Comparison of ENCODE assay signal across 1 cellular context in the genomic region with DNA sequence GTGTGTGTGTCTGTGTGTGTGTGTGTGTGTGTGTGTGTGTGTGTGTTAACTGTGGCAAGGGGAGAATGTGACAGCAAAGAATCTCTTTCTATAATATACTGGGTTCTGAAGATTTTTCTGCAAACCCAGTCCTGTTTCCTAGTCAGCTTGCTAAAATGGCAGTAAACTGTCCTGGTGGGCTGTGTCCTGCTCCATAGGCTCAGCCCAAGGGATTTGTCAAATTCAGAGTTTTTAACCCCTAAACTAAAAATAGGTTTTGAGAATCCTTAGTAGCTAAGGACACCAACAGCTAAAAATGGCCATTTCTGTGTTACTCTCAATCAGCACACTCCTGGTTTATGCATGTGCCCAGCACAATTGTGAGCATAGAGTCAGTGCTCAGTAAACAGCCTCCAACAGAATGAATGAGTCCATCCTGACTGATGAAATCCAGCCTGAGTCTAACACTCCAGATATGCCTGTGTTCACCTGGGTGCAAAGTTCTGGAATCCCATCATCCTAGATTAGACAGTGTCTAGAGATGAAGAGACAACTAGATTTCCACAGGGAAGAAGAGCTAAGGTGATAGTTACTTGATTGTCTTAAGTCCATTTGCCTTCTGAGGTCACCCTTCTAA.
TF ChIP-seq lines count a peak whose summit lies in the region.

No MANE protein-coding gene starts in this region.

TF ChIP-seq in HepG2, 621 proteins besides CTCF, POLR2A, EP300 and RAD21 (continued from another document and continues in another):
- TF ChIP-seq, protein P1, sequence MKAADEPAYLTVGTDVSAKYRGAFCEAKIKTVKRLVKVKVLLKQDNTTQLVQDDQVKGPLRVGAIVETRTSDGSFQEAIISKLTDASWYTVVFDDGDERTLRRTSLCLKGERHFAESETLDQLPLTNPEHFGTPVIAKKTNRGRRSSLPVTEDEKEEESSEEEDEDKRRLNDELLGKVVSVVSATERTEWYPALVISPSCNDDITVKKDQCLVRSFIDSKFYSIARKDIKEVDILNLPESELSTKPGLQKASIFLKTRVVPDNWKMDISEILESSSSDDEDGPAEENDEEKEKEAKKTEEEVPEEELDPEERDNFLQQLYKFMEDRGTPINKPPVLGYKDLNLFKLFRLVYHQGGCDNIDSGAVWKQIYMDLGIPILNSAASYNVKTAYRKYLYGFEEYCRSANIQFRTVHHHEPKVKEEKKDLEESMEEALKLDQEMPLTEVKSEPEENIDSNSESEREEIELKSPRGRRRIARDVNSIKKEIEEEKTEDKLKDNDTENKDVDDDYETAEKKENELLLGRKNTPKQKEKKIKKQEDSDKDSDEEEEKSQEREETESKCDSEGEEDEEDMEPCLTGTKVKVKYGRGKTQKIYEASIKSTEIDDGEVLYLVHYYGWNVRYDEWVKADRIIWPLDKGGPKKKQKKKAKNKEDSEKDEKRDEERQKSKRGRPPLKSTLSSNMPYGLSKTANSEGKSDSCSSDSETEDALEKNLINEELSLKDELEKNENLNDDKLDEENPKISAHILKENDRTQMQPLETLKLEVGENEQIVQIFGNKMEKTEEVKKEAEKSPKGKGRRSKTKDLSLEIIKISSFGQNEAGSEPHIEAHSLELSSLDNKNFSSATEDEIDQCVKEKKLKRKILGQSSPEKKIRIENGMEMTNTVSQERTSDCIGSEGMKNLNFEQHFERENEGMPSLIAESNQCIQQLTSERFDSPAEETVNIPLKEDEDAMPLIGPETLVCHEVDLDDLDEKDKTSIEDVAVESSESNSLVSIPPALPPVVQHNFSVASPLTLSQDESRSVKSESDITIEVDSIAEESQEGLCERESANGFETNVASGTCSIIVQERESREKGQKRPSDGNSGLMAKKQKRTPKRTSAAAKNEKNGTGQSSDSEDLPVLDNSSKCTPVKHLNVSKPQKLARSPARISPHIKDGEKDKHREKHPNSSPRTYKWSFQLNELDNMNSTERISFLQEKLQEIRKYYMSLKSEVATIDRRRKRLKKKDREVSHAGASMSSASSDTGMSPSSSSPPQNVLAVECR (CRISPR knock-in tag; IDR thresholded peaks at IDR 0.05; ENCODE audit: borderline replicate concordance) = peak; percentile 59; the same call in 1 of the 2 replicates
- peak; percentile 89 for TF ChIP-seq RXRB (CRISPR knock-in tag; IDR thresholded peaks at IDR 0.05; ENCODE audit: borderline replicate concordance)
- TF ChIP-seq, protein P2, sequence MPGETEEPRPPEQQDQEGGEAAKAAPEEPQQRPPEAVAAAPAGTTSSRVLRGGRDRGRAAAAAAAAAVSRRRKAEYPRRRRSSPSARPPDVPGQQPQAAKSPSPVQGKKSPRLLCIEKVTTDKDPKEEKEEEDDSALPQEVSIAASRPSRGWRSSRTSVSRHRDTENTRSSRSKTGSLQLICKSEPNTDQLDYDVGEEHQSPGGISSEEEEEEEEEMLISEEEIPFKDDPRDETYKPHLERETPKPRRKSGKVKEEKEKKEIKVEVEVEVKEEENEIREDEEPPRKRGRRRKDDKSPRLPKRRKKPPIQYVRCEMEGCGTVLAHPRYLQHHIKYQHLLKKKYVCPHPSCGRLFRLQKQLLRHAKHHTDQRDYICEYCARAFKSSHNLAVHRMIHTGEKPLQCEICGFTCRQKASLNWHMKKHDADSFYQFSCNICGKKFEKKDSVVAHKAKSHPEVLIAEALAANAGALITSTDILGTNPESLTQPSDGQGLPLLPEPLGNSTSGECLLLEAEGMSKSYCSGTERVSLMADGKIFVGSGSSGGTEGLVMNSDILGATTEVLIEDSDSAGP (CRISPR knock-in tag; IDR thresholded peaks at IDR 0.05; ENCODE audit: borderline replicate concordance) = no peak
- no peak for TF ChIP-seq PCBP1 (IDR thresholded peaks at IDR 0.05; ENCODE audit: borderline replicate concordance, low read depth, low read length)
- TF ChIP-seq GATAD2A (CRISPR knock-in tag; IDR thresholded peaks at IDR 0.05) = peak; percentile 99
- no peak for TF ChIP-seq CBX2 (IDR thresholded peaks at IDR 0.05; ENCODE audit: low read depth, low read length)
- TF ChIP-seq CBX2 (CRISPR knock-in tag; IDR thresholded peaks at IDR 0.05; ENCODE audit: low read depth) = no peak
- TF ChIP-seq PHF8 (CRISPR knock-in tag; IDR thresholded peaks at IDR 0.05) = no peak
- TF ChIP-seq HMG20B (CRISPR knock-in tag; conservative IDR thresholded peaks at IDR 0.05) = 0 out of 2 replicates have a peak, but pooled peaks have one; percentile 50
- TF ChIP-seq ZSCAN12 (CRISPR knock-in tag; IDR thresholded peaks at IDR 0.05) = no peak
- peak; percentile 13; the same call in 1 of the 2 replicates for TF ChIP-seq SIX1 (CRISPR knock-in tag; IDR thresholded peaks at IDR 0.05; ENCODE audit: borderline replicate concordance)
- TF ChIP-seq, protein P3, sequence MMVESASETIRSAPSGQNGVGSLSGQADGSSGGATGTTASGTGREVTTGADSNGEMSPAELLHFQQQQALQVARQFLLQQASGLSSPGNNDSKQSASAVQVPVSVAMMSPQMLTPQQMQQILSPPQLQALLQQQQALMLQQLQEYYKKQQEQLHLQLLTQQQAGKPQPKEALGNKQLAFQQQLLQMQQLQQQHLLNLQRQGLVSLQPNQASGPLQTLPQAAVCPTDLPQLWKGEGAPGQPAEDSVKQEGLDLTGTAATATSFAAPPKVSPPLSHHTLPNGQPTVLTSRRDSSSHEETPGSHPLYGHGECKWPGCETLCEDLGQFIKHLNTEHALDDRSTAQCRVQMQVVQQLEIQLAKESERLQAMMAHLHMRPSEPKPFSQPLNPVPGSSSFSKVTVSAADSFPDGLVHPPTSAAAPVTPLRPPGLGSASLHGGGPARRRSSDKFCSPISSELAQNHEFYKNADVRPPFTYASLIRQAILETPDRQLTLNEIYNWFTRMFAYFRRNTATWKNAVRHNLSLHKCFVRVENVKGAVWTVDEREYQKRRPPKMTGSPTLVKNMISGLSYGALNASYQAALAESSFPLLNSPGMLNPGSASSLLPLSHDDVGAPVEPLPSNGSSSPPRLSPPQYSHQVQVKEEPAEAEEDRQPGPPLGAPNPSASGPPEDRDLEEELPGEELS (CRISPR knock-in tag; IDR thresholded peaks at IDR 0.05) = peak; percentile 91
- TF ChIP-seq ZBTB7B (CRISPR knock-in tag; IDR thresholded peaks at IDR 0.05) = no peak
- TF ChIP-seq ASH2L (IDR thresholded peaks at IDR 0.05; ENCODE audit: insufficient read length, low read depth, low read length) = peak; percentile 45
- TF ChIP-seq ZBTB21 (CRISPR knock-in tag; IDR thresholded peaks at IDR 0.05) = no peak; the same call in 1 of the 2 replicates
- peak; percentile 50; the same call in 1 of the 2 replicates for TF ChIP-seq SP140L (CRISPR knock-in tag; IDR thresholded peaks at IDR 0.05; ENCODE audit: borderline replicate concordance)
- peak; percentile 97 for TF ChIP-seq ZKSCAN8 (CRISPR knock-in tag; IDR thresholded peaks at IDR 0.05; ENCODE audit: borderline replicate concordance)
- TF ChIP-seq ZNF326 (CRISPR knock-in tag; IDR thresholded peaks at IDR 0.05; ENCODE audit: borderline replicate concordance) = no peak
- TF ChIP-seq MLLT10 (CRISPR knock-in tag; IDR thresholded peaks at IDR 0.05) = no peak
- no peak for TF ChIP-seq HDAC6 (IDR thresholded peaks at IDR 0.05; ENCODE audit: low read depth, low read length)
- peak; percentile 87 for TF ChIP-seq ZNF781 (CRISPR knock-in tag; IDR thresholded peaks at IDR 0.05; ENCODE audit: borderline replicate concordance, not compliant biosample characterization)
- TF ChIP-seq HCFC1 (IDR thresholded peaks at IDR 0.05; ENCODE audit: low read depth, low read length) = 0 out of 2 replicates have a peak, but pooled peaks have one; percentile 16
- TF ChIP-seq NFYC (CRISPR knock-in tag; IDR thresholded peaks at IDR 0.05) = no peak
- peak; percentile 94 for TF ChIP-seq TEAD3 (CRISPR knock-in tag; optimal IDR thresholded peaks at IDR 0.05; ENCODE audit: borderline replicate concordance)
- no peak for TF ChIP-seq ZNF660 (CRISPR knock-in tag; IDR thresholded peaks at IDR 0.05; ENCODE audit: borderline replicate concordance, low read depth)
- peak; percentile 89 for TF ChIP-seq ELF3 (CRISPR knock-in tag; IDR thresholded peaks at IDR 0.05)
- TF ChIP-seq ZNF550 (CRISPR knock-in tag; IDR thresholded peaks at IDR 0.05; ENCODE audit: borderline replicate concordance) = no peak
- TF ChIP-seq ZNF441 (CRISPR knock-in tag; IDR thresholded peaks at IDR 0.05; ENCODE audit: borderline replicate concordance) = no peak; the same call in 1 of the 2 replicates
- TF ChIP-seq KAT7 (CRISPR knock-in tag; IDR thresholded peaks at IDR 0.05; ENCODE audit: borderline replicate concordance) = no peak
- TF ChIP-seq ZFP36L2 (CRISPR knock-in tag; IDR thresholded peaks at IDR 0.05) = 0 out of 2 replicates have a peak, but pooled peaks have one; percentile 46
- TF ChIP-seq ZNF225 (CRISPR knock-in tag; IDR thresholded peaks at IDR 0.05) = no peak
- peak; percentile 81 for TF ChIP-seq HHEX (CRISPR knock-in tag; IDR thresholded peaks at IDR 0.05)
- TF ChIP-seq ZBTB3 (CRISPR knock-in tag; IDR thresholded peaks at IDR 0.05; ENCODE audit: borderline replicate concordance, low read depth) = no peak
- no peak for TF ChIP-seq ATRX (CRISPR knock-in tag; IDR thresholded peaks at IDR 0.05; ENCODE audit: borderline replicate concordance)
- peak; percentile 40; the same call in 1 of the 2 replicates for TF ChIP-seq SMAD3 (CRISPR knock-in tag; IDR thresholded peaks at IDR 0.05)
- TF ChIP-seq THRA (CRISPR knock-in tag; IDR thresholded peaks at IDR 0.05; ENCODE audit: borderline replicate concordance) = peak; percentile 33; the same call in 1 of the 2 replicates
- no peak for TF ChIP-seq ZC3H13 (CRISPR knock-in tag; IDR thresholded peaks at IDR 0.05)
- TF ChIP-seq NAIF1 (CRISPR knock-in tag; IDR thresholded peaks at IDR 0.05; ENCODE audit: borderline replicate concordance) = peak; percentile 30; the same call in 1 of the 2 replicates
- TF ChIP-seq POGZ (CRISPR knock-in tag; IDR thresholded peaks at IDR 0.05) = peak; percentile 97
- no peak for TF ChIP-seq FOXC1 (CRISPR knock-in tag; IDR thresholded peaks at IDR 0.05; ENCODE audit: borderline replicate concordance)
- TF ChIP-seq JUN (CRISPR knock-in tag; IDR thresholded peaks at IDR 0.05) = no peak
- TF ChIP-seq ZNF549 (CRISPR knock-in tag; IDR thresholded peaks at IDR 0.05) = peak; percentile 88; the same call in 1 of the 2 replicates
- TF ChIP-seq NFE2L1 (CRISPR knock-in tag; IDR thresholded peaks at IDR 0.05; ENCODE audit: borderline replicate concordance) = no peak
- TF ChIP-seq, protein P4, sequence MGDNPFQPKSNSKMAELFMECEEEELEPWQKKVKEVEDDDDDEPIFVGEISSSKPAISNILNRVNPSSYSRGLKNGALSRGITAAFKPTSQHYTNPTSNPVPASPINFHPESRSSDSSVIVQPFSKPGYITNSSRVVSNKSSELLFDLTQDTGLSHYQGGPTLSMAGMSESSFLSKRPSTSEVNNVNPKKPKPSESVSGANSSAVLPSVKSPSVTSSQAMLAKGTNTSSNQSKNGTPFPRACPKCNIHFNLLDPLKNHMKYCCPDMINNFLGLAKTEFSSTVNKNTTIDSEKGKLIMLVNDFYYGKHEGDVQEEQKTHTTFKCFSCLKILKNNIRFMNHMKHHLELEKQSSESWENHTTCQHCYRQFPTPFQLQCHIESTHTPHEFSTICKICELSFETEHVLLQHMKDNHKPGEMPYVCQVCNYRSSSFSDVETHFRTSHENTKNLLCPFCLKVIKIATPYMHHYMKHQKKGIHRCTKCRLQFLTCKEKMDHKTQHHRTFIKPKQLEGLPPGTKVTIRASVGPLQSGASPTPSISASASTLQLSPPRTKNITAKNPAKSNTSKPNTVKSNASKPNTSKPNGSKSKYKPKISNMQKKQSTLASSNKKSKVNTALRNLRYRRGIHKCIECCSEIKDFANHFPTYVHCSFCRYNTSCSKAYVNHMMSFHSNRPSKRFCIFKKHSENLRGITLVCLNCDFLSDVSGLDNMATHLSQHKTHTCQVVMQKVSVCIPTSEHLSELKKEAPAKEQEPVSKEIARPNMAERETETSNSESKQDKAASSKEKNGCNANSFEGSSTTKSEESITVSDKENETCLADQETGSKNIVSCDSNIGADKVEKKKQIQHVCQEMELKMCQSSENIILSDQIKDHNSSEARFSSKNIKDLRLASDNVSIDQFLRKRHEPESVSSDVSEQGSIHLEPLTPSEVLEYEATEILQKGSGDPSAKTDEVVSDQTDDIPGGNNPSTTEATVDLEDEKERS (CRISPR knock-in tag; IDR thresholded peaks at IDR 0.05) = peak; percentile 97; the same call in 1 of the 2 replicates
- TF ChIP-seq PHF21A (CRISPR knock-in tag; IDR thresholded peaks at IDR 0.05) = peak; percentile 72
- TF ChIP-seq DR1 (CRISPR knock-in tag; IDR thresholded peaks at IDR 0.05) = no peak
- 0 out of 2 replicates have a peak, but pooled peaks have one; percentile 36 for TF ChIP-seq HMGXB3 (CRISPR knock-in tag; IDR thresholded peaks at IDR 0.05; ENCODE audit: borderline replicate concordance)
- peak; percentile 94 for TF ChIP-seq CBX1 (IDR thresholded peaks at IDR 0.05; ENCODE audit: low read depth)
